ENCODE assay signal across 36 cellular contexts in the genomic region with DNA sequence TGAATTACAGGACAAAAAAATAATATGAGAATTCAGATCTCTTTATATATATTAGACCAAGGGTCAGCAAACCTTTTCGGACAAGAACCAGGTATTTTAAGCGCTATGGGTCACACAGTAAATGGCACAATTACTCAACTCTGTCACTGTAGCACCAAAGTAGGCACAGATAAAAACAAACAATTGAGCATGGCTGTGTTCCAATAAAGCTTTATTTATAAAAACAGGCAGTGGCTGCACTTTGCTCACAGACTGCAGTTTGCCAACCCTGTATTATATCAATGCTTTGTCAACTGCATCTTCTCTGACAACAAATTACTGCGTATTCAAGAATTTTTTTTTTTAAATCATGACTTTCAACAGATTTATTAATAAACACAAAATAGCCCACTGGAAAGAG.
"Had no signal": no experiment of that assay in that cellular context is flagged by ENCODE, and none has a peak within 500 bp of the region (broad histone marks: within the 10 kb centered on the region; RNA-seq: fewer than 3 reads in every experiment).

No MANE protein-coding gene starts in this region.

- H3K9me3 ChIP-seq: Peyer's patch, SJSA1 had no signal

- DNase-seq: activated B cell treated with CpG ODN at 0.5 μM for 24 hours; activated CD4-positive, alpha-beta memory T cell treated with anti-CD3 and anti-CD28 coated beads for 36 hours; activated CD4-positive, alpha-beta T cell treated with anti-CD3 and anti-CD28 coated beads for 4 hours; activated CD4-positive, alpha-beta T cell treated with anti-CD3 and anti-CD28 coated beads, Interleukin-2, amount 50 U/mL, for 1 hour; activated CD4-positive, CD25-positive, alpha-beta regulatory T cell treated with anti-CD3 and anti-CD28 coated beads, Interleukin-2, amount 50 U/mL, for 72 hours; activated CD8-positive, alpha-beta memory T cell treated with anti-CD3 and anti-CD28 coated beads, Interleukin-2, amount 10 ng/mL, durations not matched to agents 7 days and 5 days; activated CD8-positive, alpha-beta memory T cell treated with anti-CD3 and anti-CD28 coated beads, Interleukin-2, amount 50 U/mL, for 48 hours; activated effector memory CD4-positive, alpha-beta T cell treated with Interleukin-2 at 50 U/mL for 16 hours; activated naive CD4-positive, alpha-beta T cell treated with anti-CD3 and anti-CD28 coated beads, Interleukin-2, amount 10 ng/mL, durations not matched to agents 7 days and 5 days; activated naive CD8-positive, alpha-beta T cell treated with anti-CD3 and anti-CD28 coated beads, Interleukin-2, amount 50 U/mL, for 24 hours; activated T-cell treated with anti-CD3 and anti-CD28 coated beads, Interleukin-2, amount 50 U/mL, for 48 hours; anterior cingulate cortex; central memory CD4-positive, alpha-beta T cell; Kasumi-1; KG1; NCI-H1092 treated with DMSO at 0.1 percent for 48 hours; NCI-H1436; NCI-H1930; NCI-H2081 treated with DMSO at 0.1 percent for 48 hours; NCI-H226; NCI-H524 treated with DMSO at 0.1 percent for 48 hours; NCI-H748 treated with DMSO at 0.1 percent for 48 hours; NK-92 treated with Interleukin-12 subunit alpha and Interleukin-12 subunit beta, amount 100 ng/mL, for 24 hours; PC-3; Peyer's patch; RPMI8226; SHP77 treated with DMSO at 0.1 percent for 48 hours; T-cell; T-helper 2 cell; T-helper 9 cell had no signal

- H3K27me3 ChIP-seq: Peyer's patch, SJSA1 had no signal

- H3K27me3 Mint-ChIP-seq: activated B cell treated with CpG ODN at 0.5 μM for 24 hours; activated CD4-positive, alpha-beta memory T cell treated with anti-CD3 and anti-CD28 coated beads for 36 hours; activated CD8-positive, alpha-beta memory T cell treated with anti-CD3 and anti-CD28 coated beads, Interleukin-2, amount 10 ng/mL, durations not matched to agents 7 days and 5 days; activated naive CD4-positive, alpha-beta T cell treated with anti-CD3 and anti-CD28 coated beads, Interleukin-2, amount 10 ng/mL, durations not matched to agents 7 days and 5 days; activated naive CD8-positive, alpha-beta T cell; activated naive CD8-positive, alpha-beta T cell treated with anti-CD3 and anti-CD28 coated beads, Interleukin-2, amount 50 U/mL, for 24 hours; brain; IgD-negative memory B cell; T-cell had no signal

- H3K9me3 Mint-ChIP-seq: activated B cell treated with CpG ODN at 0.5 μM for 24 hours; activated CD4-positive, alpha-beta memory T cell treated with anti-CD3 and anti-CD28 coated beads for 36 hours; activated naive CD4-positive, alpha-beta T cell treated with anti-CD3 and anti-CD28 coated beads, Interleukin-2, amount 10 ng/mL, durations not matched to agents 7 days and 5 days; activated naive CD8-positive, alpha-beta T cell treated with anti-CD3 and anti-CD28 coated beads, Interleukin-2, amount 50 U/mL, for 24 hours; brain; IgD-negative memory B cell; T-cell had no signal

- H3K4me1 Mint-ChIP-seq: activated B cell treated with CpG ODN at 0.5 μM for 24 hours; activated CD8-positive, alpha-beta memory T cell treated with anti-CD3 and anti-CD28 coated beads, Interleukin-2, amount 10 ng/mL, durations not matched to agents 7 days and 5 days; activated naive CD4-positive, alpha-beta T cell treated with anti-CD3 and anti-CD28 coated beads, Interleukin-2, amount 10 ng/mL, durations not matched to agents 7 days and 5 days; activated naive CD8-positive, alpha-beta T cell treated with anti-CD3 and anti-CD28 coated beads, Interleukin-2, amount 50 U/mL, for 24 hours; IgD-negative memory B cell had no signal

- H3K4me1 ChIP-seq: Peyer's patch, SJSA1 had no signal

- H3K27ac Mint-ChIP-seq: activated B cell treated with CpG ODN at 0.5 μM for 24 hours; activated CD4-positive, alpha-beta memory T cell treated with anti-CD3 and anti-CD28 coated beads for 36 hours; activated CD8-positive, alpha-beta memory T cell treated with anti-CD3 and anti-CD28 coated beads, Interleukin-2, amount 10 ng/mL, durations not matched to agents 7 days and 5 days; activated naive CD4-positive, alpha-beta T cell treated with anti-CD3 and anti-CD28 coated beads, Interleukin-2, amount 10 ng/mL, durations not matched to agents 7 days and 5 days; activated naive CD8-positive, alpha-beta T cell; activated naive CD8-positive, alpha-beta T cell treated with anti-CD3 and anti-CD28 coated beads, Interleukin-2, amount 50 U/mL, for 24 hours; IgD-negative memory B cell; T-cell had no signal

- ATAC-seq: activated CD8-positive, alpha-beta memory T cell treated with anti-CD3 and anti-CD28 coated beads, Interleukin-2, amount 10 ng/mL, durations not matched to agents 7 days and 5 days; activated naive CD8-positive, alpha-beta T cell treated with anti-CD3 and anti-CD28 coated beads, Interleukin-2, amount 50 U/mL, for 24 hours; PC-3; SK-N-SH treated with all-trans-retinoic acid at 6 μM for 48 hours; T-cell had no signal

- H3K27ac ChIP-seq: Peyer's patch, SJSA1, VCaP had no signal

- H3K4me3 Mint-ChIP-seq: activated B cell treated with CpG ODN at 0.5 μM for 24 hours; activated CD4-positive, alpha-beta memory T cell treated with anti-CD3 and anti-CD28 coated beads for 36 hours; activated CD8-positive, alpha-beta memory T cell treated with anti-CD3 and anti-CD28 coated beads, Interleukin-2, amount 10 ng/mL, durations not matched to agents 7 days and 5 days; activated naive CD4-positive, alpha-beta T cell treated with anti-CD3 and anti-CD28 coated beads, Interleukin-2, amount 10 ng/mL, durations not matched to agents 7 days and 5 days; activated naive CD8-positive, alpha-beta T cell; activated naive CD8-positive, alpha-beta T cell treated with anti-CD3 and anti-CD28 coated beads, Interleukin-2, amount 50 U/mL, for 24 hours; brain; IgD-negative memory B cell; T-cell had no signal

- H3K4me3 ChIP-seq: Peyer's patch, SJSA1 had no signal
